1 cellular context compared by ENCODE assay signal in genomic region chr1:22711591-22712501, GRCh38.
TF ChIP-seq lines count a peak whose summit lies in the region.

No MANE protein-coding gene starts in this region.

TF ChIP-seq in GM12878, 131 proteins besides CTCF, POLR2A, EP300 and RAD21:
- peak; percentile 77 for TF ChIP-seq SKIL (IDR thresholded peaks at IDR 0.05; ENCODE audit: low read depth, poor library complexity, severe bottlenecking)
- TF ChIP-seq EGR1 (IDR thresholded peaks at IDR 0.05; ENCODE audit: borderline replicate concordance in 1 of 2, low read depth in 2 of 2, low read length in 2 of 2), result 0 out of 3 replicates have a peak, but pooled peaks of 1 of the 2 experiments have one; percentile 7
- TF ChIP-seq BHLHE40 (IDR thresholded peaks at IDR 0.05; ENCODE audit: borderline replicate concordance in 1 of 2, low read depth in 2 of 2, low read length in 1 of 2), result peak; percentile 77 to 85
- TF ChIP-seq ATF3 (IDR thresholded peaks at IDR 0.05; ENCODE audit: borderline replicate concordance, extremely low read depth, low read depth, low read length), result no peak
- TF ChIP-seq TCF7 (IDR thresholded peaks at IDR 0.05; ENCODE audit: borderline replicate concordance), result no peak
- peak; percentile 79 for TF ChIP-seq RUNX3 (IDR thresholded peaks at IDR 0.05; ENCODE audit: low read length)
TF ChIP-seq in GM12878: peak in this region for 4.
